2 cellular contexts compared by ENCODE assay signal in genomic region chr5:158881076-158881880, GRCh38.
TF ChIP-seq lines count a peak whose summit lies in the region.

No MANE protein-coding gene starts in this region.

TF ChIP-seq in H1, 55 proteins besides CTCF, POLR2A, EP300 and RAD21:
- TF ChIP-seq YY1 (IDR thresholded peaks at IDR 0.05; ENCODE audit: low read depth, low read length) (no peak), KDM5A (IDR thresholded peaks at IDR 0.05; ENCODE audit: low read length) (no peak), ASH2L (IDR thresholded peaks at IDR 0.05; ENCODE audit: low read length) (no peak), CHD1 (IDR thresholded peaks at IDR 0.05; ENCODE audit: low read depth, low read length) (no peak), PHF8 (conservative IDR thresholded peaks at IDR 0.05; ENCODE audit: low read depth, low read length) (no peak), MAX (IDR thresholded peaks at IDR 0.05) (no peak), BCL11A (IDR thresholded peaks at IDR 0.05; ENCODE audit: low read depth in 2 of 2, low read length in 2 of 2) (no peak), CHD7 (IDR thresholded peaks at IDR 0.05; ENCODE audit: insufficient replicate concordance, low read length) (no peak), EGR1 (IDR thresholded peaks at IDR 0.05; ENCODE audit: borderline replicate concordance, low read depth, low read length) (no peak), SUZ12 (IDR thresholded peaks at IDR 0.05; ENCODE audit: low read length) (no peak), TBP (IDR thresholded peaks at IDR 0.05; ENCODE audit: low read depth, low read length) (no peak), FOSL1 (IDR thresholded peaks at IDR 0.05; ENCODE audit: insufficient read depth, low read depth, low read length) (no peak), GABPA (IDR thresholded peaks at IDR 0.05; ENCODE audit: borderline replicate concordance, insufficient read depth, low read length) (no peak), CTBP2 (IDR thresholded peaks at IDR 0.05; ENCODE audit: borderline replicate concordance, insufficient read depth, insufficient read length, low read length) (no peak)
TF ChIP-seq in H1: peak in this region for 0.

TF ChIP-seq in SK-N-SH treated with all-trans-retinoic acid at 6 μM for 48 hours, 23 proteins besides CTCF, POLR2A, EP300 and RAD21:
- no peak for TF ChIP-seq TCF4 (CRISPR knock-in tag; IDR thresholded peaks at IDR 0.05; ENCODE audit: borderline replicate concordance)
- no peak for TF ChIP-seq BACH2 (CRISPR knock-in tag; IDR thresholded peaks at IDR 0.05; ENCODE audit: borderline replicate concordance)
- TF ChIP-seq ZC3H10 (CRISPR knock-in tag; IDR thresholded peaks at IDR 0.05): no peak
- TF ChIP-seq CREB5 (CRISPR knock-in tag; IDR thresholded peaks at IDR 0.05; ENCODE audit: low read depth): no peak
- no peak for TF ChIP-seq PATZ1 (CRISPR knock-in tag; IDR thresholded peaks at IDR 0.05; ENCODE audit: borderline replicate concordance)
- no peak for TF ChIP-seq CSRNP3 (CRISPR knock-in tag; IDR thresholded peaks at IDR 0.05)
- no peak for TF ChIP-seq ISL1 (CRISPR knock-in tag; IDR thresholded peaks at IDR 0.05)
- no peak for TF ChIP-seq TOX (CRISPR knock-in tag; IDR thresholded peaks at IDR 0.05; ENCODE audit: borderline replicate concordance)
- no peak for TF ChIP-seq RARB (CRISPR knock-in tag; IDR thresholded peaks at IDR 0.05)
- no peak for TF ChIP-seq CSDC2 (CRISPR knock-in tag; IDR thresholded peaks at IDR 0.05)
- TF ChIP-seq OSR1 (CRISPR knock-in tag; IDR thresholded peaks at IDR 0.05): no peak
- TF ChIP-seq GLIS3 (CRISPR knock-in tag; IDR thresholded peaks at IDR 0.05): no peak
- no peak for TF ChIP-seq ZFP30 (CRISPR knock-in tag; IDR thresholded peaks at IDR 0.05)
- TF ChIP-seq ZNF70 (CRISPR knock-in tag; IDR thresholded peaks at IDR 0.05): no peak
- TF ChIP-seq ESRRG (CRISPR knock-in tag; IDR thresholded peaks at IDR 0.05): no peak
- no peak for TF ChIP-seq ARNTL (CRISPR knock-in tag; IDR thresholded peaks at IDR 0.05; ENCODE audit: borderline replicate concordance, low read depth)
- no peak for TF ChIP-seq POU6F1 (CRISPR knock-in tag; IDR thresholded peaks at IDR 0.05; ENCODE audit: borderline replicate concordance, low read depth)
- no peak for TF ChIP-seq ZNF565 (CRISPR knock-in tag; conservative IDR thresholded peaks at IDR 0.05; ENCODE audit: low read depth)
- no peak for TF ChIP-seq ZNF8 (CRISPR knock-in tag; IDR thresholded peaks at IDR 0.05)
